In the genomic region with DNA sequence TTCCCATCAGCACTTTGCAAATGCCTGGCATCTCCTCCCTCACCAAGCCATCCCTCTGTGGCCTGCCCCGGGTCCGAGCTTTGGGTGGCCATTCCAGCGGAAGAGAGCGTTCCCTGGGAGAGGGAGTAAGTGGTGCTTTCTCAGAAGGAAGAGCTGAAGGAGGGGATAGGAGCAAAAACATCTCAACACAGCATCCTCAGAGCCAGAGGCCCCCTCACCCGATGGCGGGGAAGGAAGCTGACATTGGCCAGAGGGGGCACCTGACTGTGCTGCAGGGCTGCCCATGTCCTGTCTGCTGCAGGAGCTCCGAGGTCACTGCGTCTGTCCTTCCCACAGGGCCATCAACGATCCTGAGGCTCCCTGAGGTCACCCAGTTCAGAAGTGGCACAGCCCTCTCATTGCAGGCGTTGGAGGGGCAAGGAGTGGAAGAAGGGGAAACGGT, we compare ENCODE assay signal across 15 cellular contexts. TPM values are rescaled to one million over a fixed set of nuclear protein-coding genes. Genes with fewer than 3 reads are reported as not detected.
DNase-seq lines count a peak whose midpoint lies in the region; TF ChIP-seq lines count a peak whose summit lies in the region.
"Had no signal": no experiment of that assay in that cellular context is flagged by ENCODE, and none has a peak within 500 bp of the region (broad histone marks: within the 10 kb centered on the region; RNA-seq: fewer than 3 reads in every experiment).

No MANE protein-coding gene starts in this region.

- no peaks in the 10 kb centered on the region for H3K79me2 ChIP-seq in Karpas-422 (ENCODE audit: low read length)

- POLR2A ChIA-PET in HEK293 (lab: Yijun Ruan, JAX): interaction anchor here (1.1 to 1.5 kb wide), 5 partner anchors 36 to 241 kb away, joined by 3 to 8 read pairs (median 4); a partner anchor contains a TSS

- no peak overlapping the region for H3K27ac Mint-ChIP-seq in nephron

- H3K27ac ChIP-seq in HEK293 (ENCODE audit: extremely low read depth, low read depth, low read length): no peak overlapping the region
- H3K27ac ChIP-seq in Karpas-422 (ENCODE audit: low read length): no peak overlapping the region
- H3K27ac ChIP-seq: HL-60, stomach, uterus had no signal

- H3K9me3 ChIP-seq in BE2C: no peaks in the 10 kb centered on the region
- H3K9me3 ChIP-seq in HEK293 (ENCODE audit: control insufficient read depth, insufficient read depth, low read depth, low read length): no peaks in the 10 kb centered on the region
- H3K9me3 ChIP-seq in Karpas-422 (ENCODE audit: low read length): no peaks in the 10 kb centered on the region
- H3K9me3 ChIP-seq: stomach, uterus had no signal

- peak overlapping the region in 2 of 3 experiments; percentile 41 to 46 for H3K4me3 Mint-ChIP-seq in nephron

- TF ChIP-seq CTCF in BE2C (IDR thresholded peaks at IDR 0.05; ENCODE audit: low read depth, low read length) (no peak), HEK293 (tag by site-specific recombination; IDR thresholded peaks at IDR 0.05) (no peak), nephron (IDR thresholded peaks at IDR 0.05; ENCODE audit: unreplicated experiment in 3 of 3) (no peak)

- H2AFZ ChIP-seq in Karpas-422 (ENCODE audit: low read length): no peak overlapping the region

- CTCF ChIA-PET in HEK293 (lab: Yijun Ruan, JAX): interaction anchor here (0.6 to 2.3 kb wide), 50 partner anchors 8 to 1151 kb away, joined by 3 to 34 read pairs (median 4); a partner anchor contains a TSS

- H3K27me3 Mint-ChIP-seq in nephron (ENCODE audit: low read depth): peaks cover 71% of the 10 kb centered on the region

- H3K4me2 ChIP-seq in Karpas-422 (ENCODE audit: low read depth, low read length, poor library complexity, severe bottlenecking): no peak overlapping the region

- H3K27me3 ChIP-seq in BE2C (no peaks in the 10 kb centered on the region), Karpas-422 (ENCODE audit: low read length) (no peaks in the 10 kb centered on the region)

- DNase-seq in BE2C: no peak
- DNase-seq in cerebellar cortex (ENCODE audit: low spot score): peak; percentile 18
- no peak for DNase-seq in Karpas-422
- DNase-seq in dedifferentiated amniotic fluid mesenchymal stem cell (ENCODE audit: extremely low spot score): no peak
- no peak for DNase-seq in anterior cingulate cortex (lab: John Stamatoyannopoulos, UW)
- no peak for DNase-seq in inferior parietal cortex (ENCODE audit: extremely low spot score)
- DNase-seq: NCI-H187 treated with DMSO at 0.1 percent for 48 hours had no signal

- no peaks in the 10 kb centered on the region for H3K36me3 ChIP-seq in BE2C
- no peaks in the 10 kb centered on the region for H3K36me3 ChIP-seq in HEK293 (ENCODE audit: control insufficient read depth in 2 of 2, insufficient read depth in 1 of 2, low read length in 2 of 2)
- H3K36me3 ChIP-seq in Karpas-422 (ENCODE audit: insufficient read depth, low read length): no peaks in the 10 kb centered on the region
- H3K36me3 ChIP-seq: stomach, uterus had no signal

- H3K9me3 Mint-ChIP-seq in nephron: no peaks in the 10 kb centered on the region

- H3K4me1 Mint-ChIP-seq in nephron: peaks cover 19% of the 10 kb centered on the region

- H3K4me3 ChIP-seq in BE2C (ENCODE audit: low read depth, low read length) (peak overlapping the region; percentile 61), HEK293 (ENCODE audit: low read depth, low read length) (no peak overlapping the region), Karpas-422 (ENCODE audit: low read length) (no peak overlapping the region)
- H3K4me3 ChIP-seq: uterus had no signal

- peaks cover 7% of the 10 kb centered on the region for H3K4me1 ChIP-seq in BE2C
- H3K4me1 ChIP-seq in HEK293 (ENCODE audit: control insufficient read depth, insufficient read depth, low read length): no peaks in the 10 kb centered on the region
- H3K4me1 ChIP-seq in Karpas-422 (ENCODE audit: low read length): no peaks in the 10 kb centered on the region
- H3K4me1 ChIP-seq: uterus had no signal

- H3K9me2 ChIP-seq in Karpas-422 (replicated peaks; ENCODE audit: insufficient read depth, low read length): no peaks in the 10 kb centered on the region

- H3K9ac ChIP-seq in Karpas-422 (ENCODE audit: low read length): no peak overlapping the region

- H3K36me3 Mint-ChIP-seq in nephron (ENCODE audit: low read depth): no peaks in the 10 kb centered on the region

- H4K20me1 ChIP-seq in Karpas-422 (ENCODE audit: insufficient read depth, low read depth, low read length): 0 out of 2 replicates have a peak, but pooled peaks cover 3% of the 10 kb centered on the region

TF ChIP-seq in HEK293, 187 proteins besides CTCF, POLR2A, EP300 and RAD21:
- TF ChIP-seq, protein P1, sequence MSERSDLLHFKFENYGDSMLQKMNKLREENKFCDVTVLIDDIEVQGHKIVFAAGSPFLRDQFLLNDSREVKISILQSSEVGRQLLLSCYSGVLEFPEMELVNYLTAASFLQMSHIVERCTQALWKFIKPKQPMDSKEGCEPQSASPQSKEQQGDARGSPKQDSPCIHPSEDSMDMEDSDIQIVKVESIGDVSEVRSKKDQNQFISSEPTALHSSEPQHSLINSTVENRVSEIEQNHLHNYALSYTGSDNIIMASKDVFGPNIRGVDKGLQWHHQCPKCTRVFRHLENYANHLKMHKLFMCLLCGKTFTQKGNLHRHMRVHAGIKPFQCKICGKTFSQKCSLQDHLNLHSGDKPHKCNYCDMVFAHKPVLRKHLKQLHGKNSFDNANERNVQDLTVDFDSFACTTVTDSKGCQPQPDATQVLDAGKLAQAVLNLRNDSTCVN (tag by site-specific recombination; optimal IDR thresholded peaks at IDR 0.05): peak; percentile 2
- TF ChIP-seq, protein P2, sequence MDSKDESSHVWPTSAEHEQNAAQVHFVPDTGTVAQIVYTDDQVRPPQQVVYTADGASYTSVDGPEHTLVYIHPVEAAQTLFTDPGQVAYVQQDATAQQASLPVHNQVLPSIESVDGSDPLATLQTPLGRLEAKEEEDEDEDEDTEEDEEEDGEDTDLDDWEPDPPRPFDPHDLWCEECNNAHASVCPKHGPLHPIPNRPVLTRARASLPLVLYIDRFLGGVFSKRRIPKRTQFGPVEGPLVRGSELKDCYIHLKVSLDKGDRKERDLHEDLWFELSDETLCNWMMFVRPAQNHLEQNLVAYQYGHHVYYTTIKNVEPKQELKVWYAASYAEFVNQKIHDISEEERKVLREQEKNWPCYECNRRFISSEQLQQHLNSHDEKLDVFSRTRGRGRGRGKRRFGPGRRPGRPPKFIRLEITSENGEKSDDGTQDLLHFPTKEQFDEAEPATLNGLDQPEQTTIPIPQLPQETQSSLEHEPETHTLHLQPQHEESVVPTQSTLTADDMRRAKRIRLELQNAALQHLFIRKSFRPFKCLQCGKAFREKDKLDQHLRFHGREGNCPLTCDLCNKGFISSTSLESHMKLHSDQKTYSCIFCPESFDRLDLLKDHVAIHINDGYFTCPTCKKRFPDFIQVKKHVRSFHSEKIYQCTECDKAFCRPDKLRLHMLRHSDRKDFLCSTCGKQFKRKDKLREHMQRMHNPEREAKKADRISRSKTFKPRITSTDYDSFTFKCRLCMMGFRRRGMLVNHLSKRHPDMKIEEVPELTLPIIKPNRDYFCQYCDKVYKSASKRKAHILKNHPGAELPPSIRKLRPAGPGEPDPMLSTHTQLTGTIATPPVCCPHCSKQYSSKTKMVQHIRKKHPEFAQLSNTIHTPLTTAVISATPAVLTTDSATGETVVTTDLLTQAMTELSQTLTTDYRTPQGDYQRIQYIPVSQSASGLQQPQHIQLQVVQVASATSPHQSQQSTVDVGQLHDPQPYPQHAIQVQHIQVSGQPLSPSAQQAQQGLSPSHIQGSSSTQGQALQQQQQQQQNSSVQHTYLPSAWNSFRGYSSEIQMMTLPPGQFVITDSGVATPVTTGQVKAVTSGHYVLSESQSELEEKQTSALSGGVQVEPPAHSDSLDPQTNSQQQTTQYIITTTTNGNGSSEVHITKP (tag by site-specific recombination; IDR thresholded peaks at IDR 0.05): peak; percentile 4; the same call in 1 of the 2 replicates
- TF ChIP-seq TCF7L2 (IDR thresholded peaks at IDR 0.05; ENCODE audit: borderline replicate concordance, low read depth, low read length): no peak

RNA-seq across cellular contexts. Expression of a gene that starts 0.4 kb away (rescaled TPM):
- polyA plus RNA-seq in BE2C (2012; ENCODE audit: insufficient read depth, insufficient read length, low read depth): 196 TPM
- 1.0 TPM in 1 of 2 replicates, not detected in the other for total RNA-seq in Karpas-422 (2014; rRNA removed; shearing (Covaris generic); ENCODE audit: low replicate concordance)
- total RNA-seq: left cardiac atrium, LHCN-M2 had no signal

RNA-seq across cellular contexts. Expression of a gene that starts 8.5 kb away (rescaled TPM):
- 4.3 TPM for polyA plus RNA-seq in BE2C (2012; ENCODE audit: insufficient read depth, insufficient read length, low read depth)
- total RNA-seq in Karpas-422 (2014; rRNA removed; shearing (Covaris generic); ENCODE audit: low replicate concordance): not detected in 2 replicates
- total RNA-seq: left cardiac atrium, LHCN-M2, pulmonary artery endothelial cell, stomach, uterus had no signal
- polyA plus RNA-seq: stomach had no signal

RNA-seq across cellular contexts. Expression of a gene that starts 20.7 kb away (rescaled TPM):
- polyA plus RNA-seq in BE2C (2012; ENCODE audit: insufficient read depth, insufficient read length, low read depth): 22.3 TPM
- total RNA-seq in Karpas-422 (2014; rRNA removed; shearing (Covaris generic); ENCODE audit: low replicate concordance): not detected in 2 replicates
- total RNA-seq: LHCN-M2 had no signal

RNA-seq across cellular contexts. Expression of a gene that starts 34.1 kb away (rescaled TPM):
- polyA plus RNA-seq in BE2C (2012; ENCODE audit: insufficient read depth, insufficient read length, low read depth): 2,114 TPM
- 1,486 and 1,797 TPM in 2 replicates for total RNA-seq in Karpas-422 (2014; rRNA removed; shearing (Covaris generic); ENCODE audit: low replicate concordance)

RNA-seq across cellular contexts. Expression of a gene that starts 35.5 kb away (rescaled TPM):
- 302 TPM for polyA plus RNA-seq in BE2C (2012; ENCODE audit: insufficient read depth, insufficient read length, low read depth)
- total RNA-seq in Karpas-422 (2014; rRNA removed; shearing (Covaris generic); ENCODE audit: low replicate concordance): 67.7 and 94.0 TPM in 2 replicates
